In the genomic region with DNA sequence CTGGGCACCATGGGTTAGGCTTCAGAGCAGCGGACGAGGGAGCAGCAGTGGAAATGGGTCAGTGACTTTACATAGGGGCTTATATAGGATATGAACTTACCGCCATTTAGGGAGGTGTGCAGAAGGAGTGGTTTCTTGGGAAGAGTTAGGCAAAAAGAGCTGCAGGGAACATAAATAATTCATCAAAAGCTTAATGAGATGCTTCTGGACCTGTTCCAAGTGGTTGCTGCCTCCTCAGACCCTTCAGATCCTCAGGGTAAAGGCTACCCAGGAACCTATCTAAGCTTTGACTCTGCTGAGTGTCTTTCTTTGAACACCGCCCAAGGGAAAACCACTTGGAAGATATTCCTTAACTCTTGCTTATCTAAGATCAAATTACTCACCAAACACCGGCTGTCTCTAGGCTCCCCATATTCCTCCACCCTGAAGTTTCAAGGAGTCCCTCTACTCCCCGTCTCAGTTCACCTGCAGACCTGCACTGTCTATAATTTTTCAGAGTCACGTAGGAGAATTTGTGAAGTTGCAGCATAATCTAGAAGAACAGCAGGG, we compare ENCODE assay signal across 17 cellular contexts. TPM values are rescaled to one million over a fixed set of nuclear protein-coding genes. Genes with fewer than 3 reads are reported as not detected.
DNase-seq lines count a peak whose midpoint lies in the region; ATAC-seq and TF ChIP-seq lines count a peak whose summit lies in the region.
"Had no signal": no experiment of that assay in that cellular context is flagged by ENCODE, and none has a peak within 500 bp of the region (broad histone marks: within the 10 kb centered on the region; RNA-seq: fewer than 3 reads in every experiment).

A gene (minus strand): TSS at position 51 of the 549 bp plus-strand sequence. CDS start 40 bp downstream, at position 11.

- no peaks in the 10 kb centered on the region for H3K36me3 Mint-ChIP-seq in activated CD4-positive, alpha-beta T cell treated with anti-CD3 and anti-CD28 coated beads, Interleukin-2, amount 10 ng/mL, durations not matched to agents 7 days and 5 days (ENCODE audit: low read depth)

- ATAC-seq in HG03280 (IDR thresholded peaks at IDR 0.05; ENCODE audit: unreplicated experiment): no peak

- BruUV-seq in PC-9 (replicated peaks; lab: Mats Ljungman, UMichigan): no TSS peak

- peaks cover 27% of the 10 kb centered on the region for H3K4me1 ChIP-seq in PC-9 (replicated peaks; ENCODE audit: insufficient read depth)
- H3K4me1 ChIP-seq: BLaER1 treated with 17β-estradiol and CSF1 and Interleukin-3, amounts not matched to agents 10 nM and 100 nM had no signal

- peaks cover 10% of the 10 kb centered on the region; the same call in 1 of the 2 replicates for H3K36me3 ChIP-seq in PC-9 (ENCODE audit: low read depth)

- intact Hi-C loops in PC-9 (cut with micrococcal nuclease; ENCODE audit: unreplicated experiment): loop anchor here (2.0 kb wide), 2 partner anchors 16 to 28 kb away; no protein-coding TSS in a partner anchor

- H3F3A ChIP-seq in PC-9 (ENCODE audit: insufficient read depth, low read depth): peaks cover 11% of the 10 kb centered on the region; the same call in 1 of the 2 replicates

- POLR2A ChIA-PET in PC-9 (lab: Charles Lee; ENCODE audit: unreplicated experiment): interaction anchor here (0.5 kb wide), 1 partner anchor 620 kb away, joined by 16 read pairs; a partner anchor contains a TSS
- POLR2A ChIA-PET in activated CD4-positive, alpha-beta T cell treated with anti-CD3 and anti-CD28 coated beads, Interleukin-2, amount 10 ng/mL, durations not matched to agents 7 days and 5 days (lab: Charles Lee): no interaction called here

- peak within 1 kb of the TSS; percentile 52 for H3K4me2 ChIP-seq in PC-9
- H3K4me2 ChIP-seq: BLaER1 treated with 17β-estradiol and CSF1 and Interleukin-3, amounts not matched to agents 10 nM and 100 nM had no signal

- H3K4me3 ChIP-seq in PC-9: no peak within 1 kb of the TSS
- H3K4me3 ChIP-seq: BLaER1 treated with 17β-estradiol and CSF1 and Interleukin-3, amounts not matched to agents 10 nM and 100 nM had no signal

- DNase-seq in Daoy (ENCODE audit: low read depth) (peak; percentile 55), NCI-H187 (lab: John Stamatoyannopoulos, UW) (peak; percentile 84), PC-9 (peak; percentile 40 to 80), left kidney (ENCODE audit: low read depth, low spot score) (peak; percentile 82)
- DNase-seq in activated CD4-positive, alpha-beta T cell treated with anti-CD3 and anti-CD28 coated beads, Interleukin-2, amount 10 ng/mL, durations not matched to agents 7 days and 5 days: no peak
- DNase-seq in activated CD8-positive, alpha-beta memory T cell treated with anti-CD3 and anti-CD28 coated beads, Interleukin-2, amount 50 U/mL, for 48 hours: no peak
- DNase-seq: activated CD4-positive, alpha-beta T cell treated with anti-CD3 and anti-CD28 coated beads, Interleukin-2, amount 50 U/mL, for 1 hour; effector CD8-positive, alpha-beta T cell; kidney; NCI-H2227 treated with DMSO at 0.1 percent for 48 hours; retina; RPMI8226; stimulated activated naive CD4-positive, alpha-beta T cell; T-helper 9 cell had no signal

- TF ChIP-seq CTCF in PC-9 (conservative IDR thresholded peaks at IDR 0.05): no peak

- no peaks in the 10 kb centered on the region for H4K20me1 ChIP-seq in PC-9 (ENCODE audit: insufficient read depth)

- H3K9me2 ChIP-seq in PC-9 (ENCODE audit: insufficient read depth): no peaks in the 10 kb centered on the region

- H3K9me3 Mint-ChIP-seq in activated CD4-positive, alpha-beta T cell treated with anti-CD3 and anti-CD28 coated beads, Interleukin-2, amount 10 ng/mL, durations not matched to agents 7 days and 5 days: peaks cover 2% of the 10 kb centered on the region

- CTCF ChIA-PET in PC-9 (lab: Charles Lee): interaction anchor here (0.6 to 1.4 kb wide), 3 partner anchors 36 to 476 kb away, joined by 3 to 6 read pairs (median 3); no protein-coding TSS in a partner anchor
- CTCF ChIA-PET in activated CD4-positive, alpha-beta T cell treated with anti-CD3 and anti-CD28 coated beads, Interleukin-2, amount 10 ng/mL, durations not matched to agents 7 days and 5 days (lab: Charles Lee): interaction anchor here (0.6 to 1.6 kb wide), 7 partner anchors 11 to 459 kb away, joined by 3 to 5 read pairs (median 3); no protein-coding TSS in a partner anchor

- H3K27me3 ChIP-seq in PC-9 (ENCODE audit: insufficient read depth, low read depth): peaks cover 33% of the 10 kb centered on the region; the same call in 1 of the 2 replicates
- H3K27me3 ChIP-seq: BLaER1 treated with 17β-estradiol and CSF1 and Interleukin-3, amounts not matched to agents 10 nM and 100 nM had no signal

- no peak within 1 kb of the TSS for H3K27ac Mint-ChIP-seq in activated CD4-positive, alpha-beta T cell treated with anti-CD3 and anti-CD28 coated beads, Interleukin-2, amount 10 ng/mL, durations not matched to agents 7 days and 5 days

- H3K27ac ChIP-seq in PC-9: no peak within 1 kb of the TSS
- H3K27ac ChIP-seq: BLaER1 treated with 17β-estradiol and CSF1 and Interleukin-3, amounts not matched to agents 10 nM and 100 nM had no signal

- no peak within 1 kb of the TSS for H2AFZ ChIP-seq in PC-9

- no peaks in the 10 kb centered on the region for H3K79me2 ChIP-seq in PC-9 (ENCODE audit: low read depth)

- H3K9me3 ChIP-seq in PC-9 (ENCODE audit: insufficient read depth, low read depth): peaks cover 23% of the 10 kb centered on the region; the same call in 1 of the 2 replicates

- H3K27me3 Mint-ChIP-seq in activated CD4-positive, alpha-beta T cell treated with anti-CD3 and anti-CD28 coated beads, Interleukin-2, amount 10 ng/mL, durations not matched to agents 7 days and 5 days: peaks cover 33% of the 10 kb centered on the region

- no peaks in the 10 kb centered on the region for H3K4me1 Mint-ChIP-seq in activated CD4-positive, alpha-beta T cell treated with anti-CD3 and anti-CD28 coated beads, Interleukin-2, amount 10 ng/mL, durations not matched to agents 7 days and 5 days

- H3K4me3 Mint-ChIP-seq in activated CD4-positive, alpha-beta T cell treated with anti-CD3 and anti-CD28 coated beads, Interleukin-2, amount 10 ng/mL, durations not matched to agents 7 days and 5 days: no peak within 1 kb of the TSS

RNA-seq across cellular contexts. Expression of the gene that starts here (rescaled TPM):
- total RNA-seq in Daoy (2014; rRNA removed; shearing (Covaris generic)): not detected in 2 replicates
- not detected in 2 replicates for total RNA-seq in PC-9 (2021)
- not detected for total RNA-seq in activated CD4-positive, alpha-beta T cell treated with anti-CD3 and anti-CD28 coated beads, Interleukin-2, amount 10 ng/mL, durations not matched to agents 7 days and 5 days
- total RNA-seq: glomerular endothelial cell, kidney had no signal

Comparison
In these comparisons a context has a peak if more than half of its experiments do, and no peak if none do; other contexts are left out.
1. Peak in DNase-seq in Daoy; RNA of the gene not detected or under 1 TPM.
2. Peak in DNase-seq and H3K4me2 ChIP-seq in PC-9; RNA of the gene not detected or under 1 TPM.
3. DNase-seq: peak in NCI-H187 (2 of 2) and left kidney (single experiment); none in activated CD4-positive, alpha-beta T cell treated with anti-CD3 and anti-CD28 coated beads, Interleukin-2, amount 10 ng/mL, durations not matched to agents 7 days and 5 days (single experiment) and activated CD8-positive, alpha-beta memory T cell treated with anti-CD3 and anti-CD28 coated beads, Interleukin-2, amount 50 U/mL, for 48 hours (single experiment).